ENCODE assay signal across 17 cellular contexts in the genomic region with DNA sequence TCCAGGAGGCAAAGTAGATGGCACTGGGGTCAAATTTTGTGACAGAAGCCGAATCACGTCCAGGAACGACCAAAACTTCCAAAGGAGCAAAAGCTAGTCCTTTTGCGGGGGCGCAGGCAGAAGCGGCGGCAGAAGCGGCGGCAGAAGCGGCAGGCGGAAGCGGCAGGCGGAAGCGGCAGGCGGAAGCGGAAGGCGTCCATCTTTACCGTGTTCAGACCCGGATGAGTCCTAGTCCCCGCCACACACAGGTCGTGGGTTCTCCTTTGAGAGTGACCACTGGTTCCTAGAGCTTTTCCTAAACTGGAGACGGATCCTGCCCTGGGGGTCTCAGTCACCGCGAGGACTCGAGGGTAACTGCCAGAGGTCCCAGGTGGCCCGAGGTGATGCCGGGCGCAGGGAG.
"Had no signal": no experiment of that assay in that cellular context is flagged by ENCODE, and none has a peak within 500 bp of the region (broad histone marks: within the 10 kb centered on the region; RNA-seq: fewer than 3 reads in every experiment).

No MANE protein-coding gene starts in this region.

- H3K36me3 ChIP-seq: breast epithelium, gastroesophageal sphincter, heart right ventricle, lower lobe of right lung, neural progenitor cell, pancreas, spleen had no signal

- H3K9me3 Mint-ChIP-seq: activated naive CD4-positive, alpha-beta T cell treated with anti-CD3 and anti-CD28 coated beads, Interleukin-2, amount 50 U/mL, for 72 hours; activated T-cell treated with anti-CD3 and anti-CD28 coated beads, Interleukin-2, amount 50 U/mL, for 72 hours; effector memory CD8-positive, alpha-beta T cell had no signal

- H3K4me1 ChIP-seq: breast epithelium, gastroesophageal sphincter, lower lobe of right lung, neural progenitor cell, pancreas, spleen had no signal

- H3K27ac ChIP-seq: breast epithelium, gastroesophageal sphincter, heart right ventricle, lower lobe of right lung, neural progenitor cell, pancreas, spleen had no signal

- H3K36me3 Mint-ChIP-seq: activated naive CD4-positive, alpha-beta T cell treated with anti-CD3 and anti-CD28 coated beads, Interleukin-2, amount 50 U/mL, for 72 hours; neural progenitor cell had no signal

- H3K27ac Mint-ChIP-seq: activated naive CD4-positive, alpha-beta T cell treated with anti-CD3 and anti-CD28 coated beads, Interleukin-2, amount 50 U/mL, for 72 hours; activated T-cell treated with anti-CD3 and anti-CD28 coated beads, Interleukin-2, amount 50 U/mL, for 72 hours; neural progenitor cell had no signal

- ATAC-seq: activated naive CD4-positive, alpha-beta T cell treated with anti-CD3 and anti-CD28 coated beads, Interleukin-2, amount 50 U/mL, for 72 hours; effector memory CD8-positive, alpha-beta T cell; gastroesophageal sphincter; heart right ventricle; left colon; lower lobe of right lung; pancreas; sciatic nerve had no signal

- DNase-seq: activated gamma-delta T cell; dermis blood vessel endothelial cell; effector memory CD8-positive, alpha-beta T cell; heart right ventricle; left colon; lower lobe of right lung; midbrain; pancreas; SK-N-SH; T-helper 1 cell had no signal

- H3K4me3 ChIP-seq: gastroesophageal sphincter, lower lobe of right lung, neural progenitor cell, pancreas, spleen had no signal

- H3K9me3 ChIP-seq: breast epithelium, gastroesophageal sphincter, heart right ventricle, lower lobe of right lung, pancreas, SK-N-SH, spleen had no signal

- H3K4me3 Mint-ChIP-seq: neural progenitor cell had no signal

- H3K27me3 ChIP-seq: neural progenitor cell had no signal
